ENCODE assay signal across 8 cellular contexts in the genomic region with DNA sequence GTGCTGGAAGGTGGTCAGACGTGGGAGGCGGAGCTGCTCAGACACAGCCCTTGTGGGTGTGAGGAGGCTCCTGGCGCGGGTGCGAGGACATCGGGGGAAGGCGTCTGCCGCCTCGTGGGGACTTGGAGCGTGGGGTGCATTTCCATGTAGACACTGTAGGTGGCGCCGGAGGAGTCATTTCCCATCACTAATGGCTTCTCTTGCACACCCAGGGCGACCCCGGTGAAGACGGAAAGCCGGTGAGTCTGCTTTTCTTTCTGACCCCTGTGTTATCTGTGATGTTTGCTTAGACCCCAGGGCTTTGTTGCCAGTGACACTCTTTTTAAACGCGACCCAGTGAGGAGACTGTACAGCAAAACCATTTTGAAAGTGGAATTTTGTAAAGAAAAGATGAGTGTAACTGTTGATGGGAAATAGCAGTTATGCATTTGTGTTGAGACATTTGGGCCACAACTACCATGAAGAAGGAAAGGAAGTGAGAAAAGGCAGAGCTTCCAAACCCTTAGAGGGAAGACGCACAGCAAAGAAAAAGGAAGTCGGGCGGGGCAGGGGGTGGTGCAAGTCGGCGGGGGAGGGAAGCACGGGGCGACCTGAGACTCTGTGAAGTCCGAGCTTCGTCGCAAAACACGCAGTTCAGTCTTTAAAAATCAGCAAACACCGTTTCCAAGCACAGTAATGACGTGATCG.
DNase-seq lines count a peak whose midpoint lies in the region; ATAC-seq and TF ChIP-seq lines count a peak whose summit lies in the region.

No MANE protein-coding gene starts in this region.

- peak; percentile 91 for TF ChIP-seq CTCF in CD4-positive, alpha-beta T cell (IDR thresholded peaks at IDR 0.05)
- TF ChIP-seq CTCF in KMS-11 (conservative IDR thresholded peaks at IDR 0.05; ENCODE audit: low read depth, low read length), result peak; percentile 62
- peak; percentile 80 for TF ChIP-seq CTCF in cardiac muscle cell (IDR thresholded peaks at IDR 0.05; ENCODE audit: low read depth, low read length)
- TF ChIP-seq CTCF in progenitor cell of endocrine pancreas (IDR thresholded peaks at IDR 0.05; ENCODE audit: unreplicated experiment), result peak; percentile 90
- TF ChIP-seq CTCF in type B pancreatic cell (conservative IDR thresholded peaks at IDR 0.05), result peak; percentile 90

- H3K9me3 Mint-ChIP-seq in CD4-positive, alpha-beta T cell, result no peaks in the 10 kb centered on the region
- H3K9me3 Mint-ChIP-seq in activated naive CD8-positive, alpha-beta T cell treated with anti-CD3 and anti-CD28 coated beads for 36 hours, result no peaks in the 10 kb centered on the region
- no peaks in the 10 kb centered on the region for H3K9me3 Mint-ChIP-seq in progenitor cell of endocrine pancreas (ENCODE audit: low read depth)
- H3K9me3 Mint-ChIP-seq in type B pancreatic cell, result no peaks in the 10 kb centered on the region

- ATAC-seq in CD4-positive, alpha-beta T cell (ENCODE audit: poor library complexity), result peak; percentile 78

- peak; percentile 65 to 83 (median 77) for DNase-seq in CD4-positive, alpha-beta T cell
- DNase-seq in SKM-1 (lab: John Stamatoyannopoulos, UW; ENCODE audit: unreplicated experiment) (peak; percentile 78), cardiac muscle cell (ENCODE audit: low read depth in 1 of 2, low spot score in 1 of 2) (peak; percentile 68 to 76), progenitor cell of endocrine pancreas (ENCODE audit: low spot score, unreplicated experiment) (peak; percentile 66), type B pancreatic cell (ENCODE audit: extremely low spot score, unreplicated experiment) (no peak), GOT3 (lab: John Stamatoyannopoulos, UW) (no peak)
- DNase-seq in activated naive CD8-positive, alpha-beta T cell treated with anti-CD3 and anti-CD28 coated beads for 36 hours, result peak; percentile 78

- H3K27ac ChIP-seq in CD4-positive, alpha-beta T cell (ENCODE audit: low read depth, low read length), result peak overlapping the region; percentile 95
- H3K27ac ChIP-seq in KMS-11, result no peak overlapping the region
- peak overlapping the region; percentile 36 for H3K27ac ChIP-seq in cardiac muscle cell

- H3K4me1 Mint-ChIP-seq in CD4-positive, alpha-beta T cell (ENCODE audit: low read depth), result peaks cover 43% of the 10 kb centered on the region
- peaks cover 22% of the 10 kb centered on the region for H3K4me1 Mint-ChIP-seq in activated naive CD8-positive, alpha-beta T cell treated with anti-CD3 and anti-CD28 coated beads for 36 hours
- H3K4me1 Mint-ChIP-seq in progenitor cell of endocrine pancreas (ENCODE audit: low read depth), result peaks cover 6% of the 10 kb centered on the region
- peaks cover 11% of the 10 kb centered on the region for H3K4me1 Mint-ChIP-seq in type B pancreatic cell (ENCODE audit: unreplicated experiment)

- H3K27me3 Mint-ChIP-seq in CD4-positive, alpha-beta T cell, result no peaks in the 10 kb centered on the region
- no peaks in the 10 kb centered on the region for H3K27me3 Mint-ChIP-seq in activated naive CD8-positive, alpha-beta T cell treated with anti-CD3 and anti-CD28 coated beads for 36 hours
- H3K27me3 Mint-ChIP-seq in progenitor cell of endocrine pancreas (no peaks in the 10 kb centered on the region), type B pancreatic cell (no peaks in the 10 kb centered on the region)

- H4K20me1 ChIP-seq in KMS-11 (ENCODE audit: insufficient read depth), result no peaks in the 10 kb centered on the region

- no peak overlapping the region; the same call in 1 of the 2 replicates for H3K4me2 ChIP-seq in KMS-11

- H3K4me1 ChIP-seq in KMS-11 (ENCODE audit: low read depth, poor library complexity, severe bottlenecking) (no peaks in the 10 kb centered on the region), cardiac muscle cell (ENCODE audit: low read depth) (no peaks in the 10 kb centered on the region)

- peak overlapping the region; percentile 83 for H3K4me3 Mint-ChIP-seq in CD4-positive, alpha-beta T cell
- peak overlapping the region; percentile 74 for H3K4me3 Mint-ChIP-seq in activated naive CD8-positive, alpha-beta T cell treated with anti-CD3 and anti-CD28 coated beads for 36 hours
- H3K4me3 Mint-ChIP-seq in progenitor cell of endocrine pancreas (ENCODE audit: low read depth) (no peak overlapping the region), type B pancreatic cell (peak overlapping the region; percentile 7)

- H3K36me3 Mint-ChIP-seq in CD4-positive, alpha-beta T cell (ENCODE audit: low read depth), result no peaks in the 10 kb centered on the region
- H3K36me3 Mint-ChIP-seq in activated naive CD8-positive, alpha-beta T cell treated with anti-CD3 and anti-CD28 coated beads for 36 hours, result no peaks in the 10 kb centered on the region
- peaks cover 18% of the 10 kb centered on the region for H3K36me3 Mint-ChIP-seq in progenitor cell of endocrine pancreas (ENCODE audit: insufficient read depth)
- peaks cover 21% of the 10 kb centered on the region for H3K36me3 Mint-ChIP-seq in type B pancreatic cell

- CTCF ChIA-PET in CD4-positive, alpha-beta T cell (lab: Charles Lee), result interaction anchor here (0.8 to 0.9 kb wide), 3 partner anchors 39 to 118 kb away, joined by 3 to 4 read pairs (median 4); no protein-coding TSS in a partner anchor

- H3K4me3 ChIP-seq in KMS-11 (IDR thresholded peaks at IDR 0.05; ENCODE audit: insufficient read depth, low read depth, low read length) (no peak overlapping the region), cardiac muscle cell (no peak overlapping the region)

- H3K79me2 ChIP-seq in KMS-11 (ENCODE audit: insufficient read depth, low read depth), result no peaks in the 10 kb centered on the region

- H3K27me3 ChIP-seq in CD4-positive, alpha-beta T cell (ENCODE audit: control insufficient read depth, insufficient read depth, low read length), result no peaks in the 10 kb centered on the region
- H3K27me3 ChIP-seq in KMS-11 (ENCODE audit: insufficient read depth, low read depth) (peaks cover 42% of the 10 kb centered on the region; the same call in 1 of the 2 replicates), cardiac muscle cell (no peaks in the 10 kb centered on the region)

- intact Hi-C loops in CD4-positive, alpha-beta T cell (cut with DNase I, micrococcal nuclease), result loop anchor here (1.0 to 5.0 kb wide), 7 partner anchors 63 to 445 kb away; a partner anchor contains a TSS

- no peaks in the 10 kb centered on the region for H3K9me3 ChIP-seq in CD4-positive, alpha-beta T cell (ENCODE audit: control insufficient read depth, low read length)
- no peaks in the 10 kb centered on the region for H3K9me3 ChIP-seq in cardiac muscle cell (ENCODE audit: low read depth)

- POLR2A ChIA-PET in CD4-positive, alpha-beta T cell (lab: Charles Lee), result interaction anchor here (1.1 kb wide), 1 partner anchor 156 kb away, joined by 3 read pairs; no protein-coding TSS in a partner anchor

- H3K27ac Mint-ChIP-seq in CD4-positive, alpha-beta T cell, result peak overlapping the region; percentile 95
- peak overlapping the region; percentile 93 for H3K27ac Mint-ChIP-seq in activated naive CD8-positive, alpha-beta T cell treated with anti-CD3 and anti-CD28 coated beads for 36 hours
- H3K27ac Mint-ChIP-seq in progenitor cell of endocrine pancreas (peak overlapping the region; percentile 14), type B pancreatic cell (peak overlapping the region; percentile 57)

- H3K36me3 ChIP-seq in KMS-11 (ENCODE audit: insufficient read depth) (no peaks in the 10 kb centered on the region), cardiac muscle cell (peaks cover 43% of the 10 kb centered on the region)

- no peak overlapping the region for H3K9ac ChIP-seq in KMS-11

- peak overlapping the region; percentile 38 for H2AFZ ChIP-seq in KMS-11 (ENCODE audit: low read depth)

Comparison
In these comparisons a context has a peak if more than half of its experiments do, and no peak if none do; other contexts are left out.
1. DNase-seq: peak in CD4-positive, alpha-beta T cell (10 of 10), SKM-1 (single experiment), activated naive CD8-positive, alpha-beta T cell treated with anti-CD3 and anti-CD28 coated beads for 36 hours (single experiment), cardiac muscle cell (2 of 2) and progenitor cell of endocrine pancreas (single experiment); none in type B pancreatic cell (single experiment) and GOT3 (single experiment).
2. H3K27ac Mint-ChIP-seq: peak in every context shown above with its lines; median percentile 95 in CD4-positive, alpha-beta T cell; 93 in activated naive CD8-positive, alpha-beta T cell treated with anti-CD3 and anti-CD28 coated beads for 36 hours; 57 in type B pancreatic cell; 14 in progenitor cell of endocrine pancreas.
3. Peak in every context shown above with its lines, with median percentiles within 50 percentile points of each other: CTCF ChIP-seq.